Comparison of ENCODE assay signal across 8 cellular contexts in the genomic region with DNA sequence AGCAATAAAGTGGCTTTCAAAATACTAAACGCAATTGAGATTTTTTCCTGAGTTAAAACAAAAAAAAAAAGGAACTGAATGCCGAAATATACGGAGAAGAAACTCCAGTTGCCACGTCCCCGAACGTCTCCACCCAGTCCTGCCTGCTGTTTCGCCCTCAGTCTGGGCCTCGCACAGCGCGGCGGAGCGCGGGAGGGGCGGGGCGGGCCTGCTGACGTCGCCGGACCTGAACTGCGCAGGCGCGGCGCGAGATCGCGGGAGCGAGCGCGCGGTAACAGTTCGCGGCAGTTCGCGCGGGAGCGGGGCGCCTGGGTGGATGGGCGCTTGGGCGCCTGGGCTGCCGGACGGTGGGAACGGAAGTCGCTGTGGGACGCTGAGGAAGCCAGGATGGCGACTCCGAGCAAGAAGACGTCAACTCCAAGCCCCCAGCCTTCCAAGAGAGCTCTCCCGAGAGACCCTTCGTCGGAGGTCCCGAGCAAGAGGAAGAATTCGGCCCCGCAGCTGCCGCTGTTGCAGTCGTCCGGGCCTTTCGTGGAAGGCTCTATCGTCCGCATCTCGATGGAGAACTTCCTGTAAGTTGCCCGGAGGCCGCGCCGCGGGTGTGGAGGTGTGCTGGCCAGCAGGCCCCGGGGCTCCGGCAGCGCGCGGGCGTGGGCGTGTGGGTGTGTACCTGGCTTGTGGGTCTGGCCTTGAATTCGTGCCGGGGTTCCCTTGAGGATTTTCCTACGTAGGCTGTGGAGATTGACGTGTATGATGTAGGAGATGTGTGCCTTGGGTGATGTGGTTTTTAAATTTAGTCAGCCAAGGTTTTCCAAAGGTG. TPM values are rescaled to one million over a fixed set of nuclear protein-coding genes. Genes with fewer than 3 reads are reported as not detected.
DNase-seq lines count a peak whose midpoint lies in the region; ATAC-seq lines count a peak whose summit lies in the region.

Gene SMC5, plus strand, starts transcription at position 287 of the 820 bp plus-strand sequence. Its CDS starts 101 bp downstream, at position 388.

- peak; percentile 81 for ATAC-seq in GM21576 (IDR thresholded peaks at IDR 0.05; ENCODE audit: unreplicated experiment)

- H3K36me3 Mint-ChIP-seq in IgD-negative memory B cell = peaks cover 5% of the 10 kb centered on the region

- DNase-seq in DMS114 treated with DMSO at 0.1 percent for 48 hours (lab: John Stamatoyannopoulos, UW; ENCODE audit: unreplicated experiment) = peak; percentile 52
- DNase-seq in OCI-M1 (lab: John Stamatoyannopoulos, UW) = peak; percentile 94
- DNase-seq in activated T-cell treated with anti-CD3 and anti-CD28 coated beads for 24 hours (ENCODE audit: low read depth) = peak; percentile 85
- peak; percentile 79 for DNase-seq in epidermal melanocyte (ENCODE audit: insufficient read length, low spot score)
- peak; percentile 88 for DNase-seq in middle frontal gyrus (ENCODE audit: extremely low spot score, low spot score)
- DNase-seq in stimulated activated CD8-positive, alpha-beta memory T cell treated with anti-CD3 and anti-CD28 coated beads, Interleukin-2, amount 100 ng/mL, for 1 hour (ENCODE audit: low read depth in 2 of 2) = peak; percentile 79 to 82

- peak within 1 kb of the TSS; percentile 91 to 97 (median 94) for H3K4me3 Mint-ChIP-seq in IgD-negative memory B cell

- H3K4me1 Mint-ChIP-seq in IgD-negative memory B cell = peaks cover 34 to 47% (median 39%) of the 10 kb centered on the region in 3 donors

- peaks cover 3% of the 10 kb centered on the region for H3K27me3 Mint-ChIP-seq in IgD-negative memory B cell

- H3K9me3 Mint-ChIP-seq in IgD-negative memory B cell = no peaks in the 10 kb centered on the region

- H3K27ac Mint-ChIP-seq in IgD-negative memory B cell = peak within 1 kb of the TSS; percentile 87 to 97 (median 93)

RNA-seq across cellular contexts. Expression of gene SMC5, which starts in this region (rescaled TPM):
- polyA plus RNA-seq in IgD-negative memory B cell = 14.3 TPM

Comparison
In these comparisons a context has a peak if more than half of its experiments do, and no peak if none do; other contexts are left out.
1. Peak in every context shown above with its lines: DNase-seq and ATAC-seq.